8 cellular contexts compared by ENCODE assay signal in genomic region chr1:198934414-198934813, GRCh38.
DNase-seq lines count a peak whose midpoint lies in the region; ATAC-seq, FAIRE-seq and TF ChIP-seq lines count a peak whose summit lies in the region.

No MANE protein-coding gene starts in this region.

- intact Hi-C loops in aorta (cut with DNase I), result no loop called here

- no peak for DNase-seq in AG04450 (ENCODE audit: low read depth, low spot score)
- DNase-seq in bronchial epithelial cell (ENCODE audit: low read depth), result no peak
- no peak for DNase-seq in SIG-M5 (lab: John Stamatoyannopoulos, UW)
- no peak for DNase-seq in NOMO-1 (lab: John Stamatoyannopoulos, UW; ENCODE audit: unreplicated experiment in 2 of 2)
- DNase-seq in aorta, result no peak

- peak overlapping the region; percentile 69 for H3K4me3 ChIP-seq in AG04450 (ENCODE audit: low read depth, low read length)
- H3K4me3 ChIP-seq in HUES64 (ENCODE audit: low read length), result peak overlapping the region; percentile 11; the same call in 1 of the 2 replicates
- peak overlapping the region; percentile 61 for H3K4me3 ChIP-seq in bronchial epithelial cell (ENCODE audit: low read depth, low read length)
- H3K4me3 ChIP-seq in muscle layer of duodenum (ENCODE audit: low read depth in 1 of 2, low read length in 2 of 2), result peak overlapping the region; percentile 59 to 92
- H3K4me3 ChIP-seq in aorta (ENCODE audit: low read length in 2 of 2), result no peak overlapping the region

- no peaks in the 10 kb centered on the region for H3K36me3 ChIP-seq in HUES64 (ENCODE audit: insufficient read depth, low read length)
- H3K36me3 ChIP-seq in bronchial epithelial cell (ENCODE audit: control insufficient read depth, insufficient read depth, low read length), result no peaks in the 10 kb centered on the region
- no peaks in the 10 kb centered on the region for H3K36me3 ChIP-seq in muscle layer of duodenum (ENCODE audit: control insufficient read depth in 1 of 2, insufficient read depth in 2 of 2, low read length in 2 of 2)
- no peaks in the 10 kb centered on the region for H3K36me3 ChIP-seq in aorta (ENCODE audit: control insufficient read depth in 1 of 2, insufficient read depth in 2 of 2, low read length in 1 of 2)

- H3K4me1 ChIP-seq in HUES64 (ENCODE audit: insufficient read depth, low read length), result peaks cover 25% of the 10 kb centered on the region
- peaks cover 0 to 11% of the 10 kb centered on the region in 2 donors for H3K4me1 ChIP-seq in muscle layer of duodenum (ENCODE audit: control insufficient read depth in 1 of 2, insufficient read depth in 2 of 2, low read length in 2 of 2)
- H3K4me1 ChIP-seq in aorta (ENCODE audit: control insufficient read depth in 1 of 2, insufficient read depth in 2 of 2, low read length in 2 of 2), result peaks cover 0 to 4% of the 10 kb centered on the region in 2 donors

- H3K9ac ChIP-seq in HUES64 (ENCODE audit: low read depth, low read length), result no peak overlapping the region

- WGBS in HUES64, result 92% methylated on average over 1 of the region's 2 CpGs
- WGBS in aorta, 2 donors, result 47 to 66% methylated on average over 2 of the region's 2 CpGs

- FAIRE-seq in bronchial epithelial cell (lab: Jason Lieb, UNC), result no peak

- ATAC-seq in aorta (ENCODE audit: low FRiP score), result no peak
- no peak for ATAC-seq in GM19467 (IDR thresholded peaks at IDR 0.05; ENCODE audit: unreplicated experiment)

- H3K27ac ChIP-seq in AG04450 (ENCODE audit: low read depth, low read length) (no peak overlapping the region), HUES64 (ENCODE audit: low read depth, low read length) (no peak overlapping the region), muscle layer of duodenum (ENCODE audit: low read length) (peak overlapping the region; percentile 88), aorta (ENCODE audit: low read depth in 1 of 2, low read length in 2 of 2) (no peak overlapping the region)

- CTCF ChIA-PET in AG04450 (lab: Charles Lee), result interaction anchor here (1.0 kb wide), 1 partner anchor 179 kb away, joined by 3 read pairs; no protein-coding TSS in a partner anchor

- TF ChIP-seq CTCF in AG04450 (IDR thresholded peaks at IDR 0.05; ENCODE audit: low read depth, low read length) (no peak), bronchial epithelial cell (IDR thresholded peaks at IDR 0.05; ENCODE audit: insufficient read depth, low read length, severe bottlenecking) (no peak)

- H3K27me3 ChIP-seq in AG04450 (ENCODE audit: control insufficient read depth, insufficient read depth, low read length) (no peaks in the 10 kb centered on the region), HUES64 (ENCODE audit: insufficient read depth, low read length) (no peaks in the 10 kb centered on the region), bronchial epithelial cell (ENCODE audit: control insufficient read depth, insufficient read depth, low read length) (no peaks in the 10 kb centered on the region), muscle layer of duodenum (ENCODE audit: low read depth, low read length) (no peaks in the 10 kb centered on the region), aorta (ENCODE audit: control insufficient read depth in 1 of 2, insufficient read depth in 2 of 2, low read length in 1 of 2) (no peaks in the 10 kb centered on the region)

- H3K9me3 ChIP-seq in AG04450 (ENCODE audit: control insufficient read depth, insufficient read depth, low read length), result no peaks in the 10 kb centered on the region
- H3K9me3 ChIP-seq in HUES64 (ENCODE audit: insufficient read depth, low read depth, low read length), result no peaks in the 10 kb centered on the region
- H3K9me3 ChIP-seq in muscle layer of duodenum (ENCODE audit: control insufficient read depth in 1 of 2, low read length in 2 of 2), result no peaks in the 10 kb centered on the region
- no peaks in the 10 kb centered on the region for H3K9me3 ChIP-seq in aorta (ENCODE audit: control insufficient read depth, low read length)

- POLR2A ChIA-PET in AG04450 (lab: Yijun Ruan, JAX), result no interaction called here

Comparison
In these comparisons a context has a peak if more than half of its experiments do, and no peak if none do; other contexts are left out.
1. H3K4me3 ChIP-seq: peak in AG04450 (single experiment), HUES64 (single experiment), bronchial epithelial cell (single experiment) and muscle layer of duodenum (2 of 2); none in aorta (0 of 2).